Comparison of ENCODE assay signal across 20 cellular contexts in the genomic region with DNA sequence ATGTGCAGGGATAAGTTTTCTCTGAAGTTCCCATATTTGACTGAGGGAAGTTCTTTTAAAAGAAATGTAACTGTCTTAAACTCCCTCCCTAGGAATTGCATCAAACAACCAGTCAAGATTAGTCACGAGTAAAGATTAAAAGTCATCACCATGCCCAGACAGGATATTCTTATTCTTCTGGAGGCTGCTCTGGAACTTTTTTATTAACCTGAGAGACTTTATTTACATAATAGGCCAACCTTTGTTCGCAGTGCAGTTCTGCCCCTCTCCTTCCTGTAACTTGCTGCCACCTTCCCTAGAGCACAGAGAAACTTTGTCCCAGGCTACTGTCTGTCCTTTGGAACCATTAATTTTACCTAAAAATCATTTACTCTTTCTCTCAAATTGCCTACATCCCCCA. TPM values are rescaled to one million over a fixed set of nuclear protein-coding genes. Genes with fewer than 3 reads are reported as not detected.
DNase-seq lines count a peak whose midpoint lies in the region; ATAC-seq and TF ChIP-seq lines count a peak whose summit lies in the region.
"Had no signal": no experiment of that assay in that cellular context is flagged by ENCODE, and none has a peak within 500 bp of the region (broad histone marks: within the 10 kb centered on the region; RNA-seq: fewer than 3 reads in every experiment).

No MANE protein-coding gene starts in this region.

- 57 to 63% methylated on average over 2 of the region's 2 CpGs for WGBS in heart right ventricle, 2 donors

- H3K4me1 ChIP-seq in heart right ventricle: peaks cover 0 to 17% (median 4%) of the 10 kb centered on the region in 9 donors

- no peak for DNase-seq in heart right ventricle
- DNase-seq in cardiac septum (ENCODE audit: low spot score): no peak
- peak; percentile 33 for DNase-seq in amniotic epithelial cell (ENCODE audit: low read depth)
- peak; percentile 19 for DNase-seq in fibroblast of the aortic adventitia (ENCODE audit: low read depth)
- peak; percentile 18 for DNase-seq in renal cortical epithelial cell (ENCODE audit: low read depth)
- DNase-seq in ureter (ENCODE audit: low spot score): no peak
- no peak for DNase-seq in NCI-H2196 (lab: John Stamatoyannopoulos, UW; ENCODE audit: unreplicated experiment)
- DNase-seq: Calu3; CD8-positive, alpha-beta memory T cell; DMS153; Kasumi-1; MM.1S; NCI-H1092; NCI-H1436; NCI-H187 treated with DMSO at 0.1 percent for 48 hours; NCI-H2227 treated with DMSO at 0.1 percent for 48 hours; NCI-H82 had no signal

- no peaks in the 10 kb centered on the region for H3K27me3 ChIP-seq in heart right ventricle

- H3K4me3 ChIP-seq in heart right ventricle (no peak overlapping the region), fibroblast of the aortic adventitia (ENCODE audit: low read depth, low read length) (no peak overlapping the region)

- intact Hi-C loops in heart right ventricle (cut with DNase I) (no loop called here), cardiac septum (cut with DNase I) (no loop called here)

- peaks cover 0 to 7% (median 0%) of the 10 kb centered on the region in 11 donors for H3K9me3 ChIP-seq in heart right ventricle

- H3K27ac ChIP-seq in heart right ventricle: peak overlapping the region in 7 of 10 donors; percentile 9 to 70 (median 59)
- H3K27ac ChIP-seq: C4-2B had no signal

- H3K36me3 ChIP-seq in heart right ventricle: no peaks in the 10 kb centered on the region

- ATAC-seq in heart right ventricle (peak in 1 of 8 donors; percentile 56), GM21723 (IDR thresholded peaks at IDR 0.05; ENCODE audit: unreplicated experiment) (no peak)
- ATAC-seq: Panc1 had no signal

- TF ChIP-seq CTCF in heart right ventricle (IDR thresholded peaks at IDR 0.05) (no peak), fibroblast of the aortic adventitia (IDR thresholded peaks at IDR 0.05; ENCODE audit: insufficient read depth, low read length) (no peak)

RNA-seq across cellular contexts. Expression of a gene that starts 9.8 kb away (rescaled TPM):
- total RNA-seq in heart right ventricle: 10 to 100 TPM; 40.6 to 62.6 (median 47.2) TPM
- polyA plus RNA-seq in heart right ventricle: 10 to 100 TPM in 1 of 2 donors, 1 to 10 TPM in 1; 8.5 to 13.2 TPM
- 46.3 TPM for total RNA-seq in cardiac septum
- total RNA-seq in fibroblast of the aortic adventitia (ENCODE audit: low replicate concordance): 18.3 and 47.2 TPM in 2 replicates
- total RNA-seq in renal cortical epithelial cell: 9.0 and 22.0 TPM in 2 replicates
- 34.6 TPM for total RNA-seq in ureter

RNA-seq across cellular contexts. Expression of a gene that starts 58.9 kb away (rescaled TPM):
- 10 to 100 TPM; 44.6 to 61.6 (median 47.5) TPM for total RNA-seq in heart right ventricle
- 10 to 100 TPM; 56.9 to 99.3 TPM for polyA plus RNA-seq in heart right ventricle
- 50.8 TPM for total RNA-seq in cardiac septum
- 69.7 and 81.9 TPM in 2 replicates for total RNA-seq in fibroblast of the aortic adventitia (ENCODE audit: low replicate concordance)
- 23.3 and 44.2 TPM in 2 replicates for total RNA-seq in renal cortical epithelial cell
- total RNA-seq in ureter: 67.0 TPM

Comparison
In these comparisons a context has a peak if more than half of its experiments do, and no peak if none do; other contexts are left out.
1. DNase-seq: peak in amniotic epithelial cell (single experiment), fibroblast of the aortic adventitia (single experiment) and renal cortical epithelial cell (single experiment); none in heart right ventricle (0 of 2), cardiac septum (single experiment), ureter (single experiment) and NCI-H2196 (single experiment).